In genomic region chr3:70861234-70861633, GRCh38 we compare ENCODE assay signal across 24 cellular contexts.
A peak's percentile ranks its signal among the peaks of the same experiment; 100 is the strongest.
DNase-seq lines count a peak whose midpoint lies in the region; ATAC-seq and TF ChIP-seq lines count a peak whose summit lies in the region.
"Had no signal": no experiment of that assay in that cellular context is flagged by ENCODE, and none has a peak within 500 bp of the region (broad histone marks: within the 10 kb centered on the region; RNA-seq: fewer than 3 reads in every experiment).

No MANE protein-coding gene starts in this region.

- ATAC-seq in GM18498 (IDR thresholded peaks at IDR 0.05; ENCODE audit: unreplicated experiment) (no peak), GM18867 (IDR thresholded peaks at IDR 0.05; ENCODE audit: unreplicated experiment) (no peak)
- ATAC-seq: left colon, T-helper 17 cell, WTC11 had no signal

- TF ChIP-seq CTCF in brain microvascular endothelial cell (IDR thresholded peaks at IDR 0.05; ENCODE audit: low read depth, low read length, missing control alignments), result no peak

- H3K4me3 ChIP-seq in brain microvascular endothelial cell (ENCODE audit: low read depth, low read length), result no peak overlapping the region
- H3K4me3 ChIP-seq: prostate gland, spleen, uterus had no signal

- DNase-seq in AG08395 (ENCODE audit: low spot score) (peak; percentile 54), GM04504 (ENCODE audit: low read depth) (peak; percentile 38), brain microvascular endothelial cell (peak; percentile 89), kidney tubule cell (ENCODE audit: low spot score) (peak; percentile 83), GDM1 (lab: John Stamatoyannopoulos, UW) (no peak)
- DNase-seq in activated CD4-positive, alpha-beta T cell treated with anti-CD3 and anti-CD28 coated beads for 1 hour, result no peak
- DNase-seq: activated CD4-positive, alpha-beta memory T cell treated with anti-CD3 and anti-CD28 coated beads for 36 hours; activated naive CD4-positive, alpha-beta T cell treated with Interleukin-2 at 50 U/mL for 16 hours; activated T-cell treated with anti-CD3 and anti-CD28 coated beads, Interleukin-2, amount 50 U/mL, for 1 hour; aorta; cortex of kidney; left colon; midbrain; NCI-H1417; NCI-H524; nephron progenitor cell; SIG-M5; spleen; T-helper 17 cell had no signal

- H3K27ac ChIP-seq in brain microvascular endothelial cell, result peak overlapping the region; percentile 99
- H3K27ac ChIP-seq: prostate gland, spleen had no signal

- in situ Hi-C loops in brain microvascular endothelial cell (cut with HindIII; ENCODE audit: low pct_ligation_motif_present, low sequenced_read_pairs), result no loop called here

- H3K27me3 ChIP-seq in brain microvascular endothelial cell (replicated peaks), result no peaks in the 10 kb centered on the region
- H3K27me3 ChIP-seq: spleen, uterus had no signal

- H3K36me3 ChIP-seq in brain microvascular endothelial cell (replicated peaks), result no peaks in the 10 kb centered on the region
- H3K36me3 ChIP-seq: prostate gland, spleen, uterus had no signal

Comparison
In these comparisons a context has a peak if more than half of its experiments do, and no peak if none do; other contexts are left out.
1. DNase-seq: peak in AG08395 (single experiment), GM04504 (single experiment), brain microvascular endothelial cell (single experiment) and kidney tubule cell (single experiment); none in GDM1 (single experiment) and activated CD4-positive, alpha-beta T cell treated with anti-CD3 and anti-CD28 coated beads for 1 hour (single experiment).